Comparison of ENCODE assay signal across 9 cellular contexts in the genomic region with DNA sequence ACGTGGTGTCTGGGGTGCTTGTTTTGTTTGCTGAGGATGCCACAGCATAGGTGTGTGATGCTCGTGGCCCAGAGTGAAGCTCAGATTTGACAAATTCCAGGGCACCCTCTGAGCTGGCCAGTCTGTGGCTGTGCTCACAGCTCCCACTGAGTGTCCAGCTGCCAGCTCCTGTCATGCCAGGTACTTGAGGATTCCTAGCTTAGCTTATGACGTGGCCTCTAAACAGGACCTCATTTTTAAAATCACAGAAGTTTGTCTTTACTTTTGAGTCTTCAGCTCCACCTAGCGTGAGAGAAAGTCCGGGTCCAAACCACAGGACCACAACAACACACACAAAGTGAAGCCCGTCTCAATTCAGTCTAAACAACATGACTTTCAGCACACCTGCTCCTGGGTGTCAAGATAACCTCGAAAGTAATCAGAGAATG.
DNase-seq lines count a peak whose midpoint lies in the region; ATAC-seq, FAIRE-seq and TF ChIP-seq lines count a peak whose summit lies in the region.
"Had no signal": no experiment of that assay in that cellular context is flagged by ENCODE, and none has a peak within 500 bp of the region (broad histone marks: within the 10 kb centered on the region; RNA-seq: fewer than 3 reads in every experiment).

No MANE protein-coding gene starts in this region.

- H3K36me3 Mint-ChIP-seq in CD4-positive, alpha-beta T cell (ENCODE audit: low read depth) = no peaks in the 10 kb centered on the region

- intact Hi-C loops in K562 (cut with micrococcal nuclease) = loop anchor here (2.0 kb wide), 1 partner anchor 221 kb away; no protein-coding TSS in a partner anchor
- intact Hi-C loops in CD4-positive, alpha-beta T cell (cut with DNase I, micrococcal nuclease) = no loop called here
- intact Hi-C loops in left colon (cut with DNase I, micrococcal nuclease) = no loop called here

- no TSS peak for BruUV-seq in K562 (replicated peaks; lab: Mats Ljungman, UMichigan)

- peaks cover 34 to 63% of the 10 kb centered on the region in 2 experiments for H3K27me3 ChIP-seq in K562 (ENCODE audit: control insufficient read depth in 2 of 2, insufficient read depth in 2 of 2, low read length in 2 of 2)
- no peaks in the 10 kb centered on the region for H3K27me3 ChIP-seq in small intestine (ENCODE audit: control insufficient read depth in 2 of 2, insufficient read depth in 2 of 2, low read length in 2 of 2)
- peaks cover 13% of the 10 kb centered on the region for H3K27me3 ChIP-seq in CD4-positive, alpha-beta T cell (ENCODE audit: control insufficient read depth, insufficient read depth, low read length)

- TF ChIP-seq RAD21 in K562 (CRISPR knock-in tag; conservative IDR thresholded peaks at IDR 0.05 in 1 of 2, IDR thresholded peaks at IDR 0.05 in 1 of 2) = peak; percentile 40 to 54

- H3K9me3 ChIP-seq in K562 (replicated peaks; ENCODE audit: control insufficient read depth, insufficient read depth, low read depth, low read length) (no peaks in the 10 kb centered on the region), small intestine (ENCODE audit: control insufficient read depth, low read depth) (no peaks in the 10 kb centered on the region)
- H3K9me3 ChIP-seq in CD4-positive, alpha-beta T cell (ENCODE audit: control insufficient read depth, low read length) = no peaks in the 10 kb centered on the region
- H3K9me3 ChIP-seq: neutrophil had no signal

- peak; percentile 59 for ATAC-seq in GM18867 (IDR thresholded peaks at IDR 0.05; ENCODE audit: unreplicated experiment)
- ATAC-seq in HG03175 (IDR thresholded peaks at IDR 0.05; ENCODE audit: unreplicated experiment) = peak; percentile 51
- peak; percentile 55; the same call in 2 of the 3 replicates for ATAC-seq in K562
- ATAC-seq in CD4-positive, alpha-beta T cell (ENCODE audit: poor library complexity) = no peak
- ATAC-seq in left colon = no peak

- TF ChIP-seq CTCF in K562 (IDR thresholded peaks at IDR 0.05 in 2 of 3, conservative IDR thresholded peaks at IDR 0.05 in 1 of 3; ENCODE audit: insufficient read depth in 2 of 3, low read depth in 1 of 3, low read length in 3 of 3) = peak in 2 of 3 experiments; percentile 48 to 55; a peak in 3 of 6 replicates
- TF ChIP-seq CTCF in CD4-positive, alpha-beta T cell (IDR thresholded peaks at IDR 0.05) = no peak

- H3K27ac ChIP-seq in K562 (ENCODE audit: extremely low read depth, low read depth, low read length) = no peak overlapping the region
- peak overlapping the region in 1 of 2 donors; percentile 14 for H3K27ac ChIP-seq in small intestine (ENCODE audit: low read depth in 1 of 2, low read length in 1 of 2)
- no peak overlapping the region for H3K27ac ChIP-seq in CD4-positive, alpha-beta T cell (ENCODE audit: low read depth, low read length)
- H3K27ac ChIP-seq: neutrophil had no signal

- H3K9me3 Mint-ChIP-seq in CD4-positive, alpha-beta T cell = no peaks in the 10 kb centered on the region

- peaks cover 85% of the 10 kb centered on the region for H3K27me3 Mint-ChIP-seq in CD4-positive, alpha-beta T cell

- no peaks in the 10 kb centered on the region for H3K4me1 ChIP-seq in K562 (replicated peaks in 1 of 2; ENCODE audit: control insufficient read depth in 2 of 2, insufficient read depth in 2 of 2, low read length in 2 of 2)
- H3K4me1 ChIP-seq in small intestine (ENCODE audit: control insufficient read depth in 2 of 2, insufficient read depth in 1 of 2, low read depth in 1 of 2, low read length in 1 of 2) = no peaks in the 10 kb centered on the region

- H3K4me2 ChIP-seq in K562 (ENCODE audit: insufficient read depth, low read length) = no peak overlapping the region

- no peak for TF ChIP-seq EP300 in K562 (IDR thresholded peaks at IDR 0.05; ENCODE audit: low read length)

- TF ChIP-seq POLR2A in K562 (conservative IDR thresholded peaks at IDR 0.05) = no peak

- CTCF ChIA-PET in K562 (lab: Yijun Ruan, JAX; ENCODE audit: low intra/inter-chr PET ratio) = interaction anchor here (1.2 kb wide), 1 partner anchor 221 kb away, joined by 3 read pairs; no protein-coding TSS in a partner anchor
- CTCF ChIA-PET in CD4-positive, alpha-beta T cell (lab: Charles Lee) = no interaction called here

- no peaks in the 10 kb centered on the region for H3K9me1 ChIP-seq in K562 (ENCODE audit: control insufficient read depth, insufficient read depth, low read length)

- H4K20me1 ChIP-seq in K562 (replicated peaks; ENCODE audit: control insufficient read depth, insufficient read depth, low read length) = no peaks in the 10 kb centered on the region

- no peak overlapping the region for H2AFZ ChIP-seq in K562 (ENCODE audit: low read depth, low read length)

- H3K4me3 ChIP-seq in K562 (no peak overlapping the region), small intestine (ENCODE audit: low read depth in 1 of 2, low read length in 2 of 2) (no peak overlapping the region)

- no peaks in the 10 kb centered on the region for H3K4me1 Mint-ChIP-seq in CD4-positive, alpha-beta T cell (ENCODE audit: low read depth)

- in situ Hi-C loops in K562 (cut with MboI) = no loop called here

- POLR2A ChIA-PET in K562 (lab: Yijun Ruan, JAX) = interaction anchor here (1.2 kb wide), 1 partner anchor 11 kb away, joined by 4 read pairs; no protein-coding TSS in a partner anchor
- POLR2A ChIA-PET in CD4-positive, alpha-beta T cell (lab: Charles Lee) = no interaction called here

- H3K4me3 Mint-ChIP-seq in CD4-positive, alpha-beta T cell = no peak overlapping the region

- 0% methylated on average over 6 of the region's 7 CpGs for WGBS in K562 (ENCODE audit: insufficient coverage, low coverage, missing lambda C conversion rate)
- WGBS in small intestine, 3 donors = 23 to 58% (median 31%) methylated on average over 7 of the region's 7 CpGs

- FAIRE-seq in K562 (lab: Jason Lieb, UNC) (no peak), small intestine (lab: Jason Lieb, UNC) (no peak)

- no peak overlapping the region for H3K27ac Mint-ChIP-seq in CD4-positive, alpha-beta T cell

- no peaks in the 10 kb centered on the region for H3K36me3 ChIP-seq in K562 (ENCODE audit: control insufficient read depth, insufficient read depth, low read length)
- H3K36me3 ChIP-seq in small intestine (ENCODE audit: control insufficient read depth in 2 of 2, insufficient read depth in 2 of 2, low read length in 2 of 2) = no peaks in the 10 kb centered on the region
- H3K36me3 ChIP-seq: neutrophil had no signal

- no peak overlapping the region for H3K9ac ChIP-seq in K562 (ENCODE audit: insufficient read depth in 1 of 2, low read depth in 2 of 2, low read length in 2 of 2)

- DNase-seq in K562 (ENCODE audit: extremely low read depth in 1 of 4, low spot score in 3 of 4) = peak in 1 of 4 experiments; percentile 15
- DNase-seq in small intestine = peak; percentile 25
- DNase-seq in CD4-positive, alpha-beta T cell = no peak
- DNase-seq in KG1 (lab: John Stamatoyannopoulos, UW) = no peak
- no peak for DNase-seq in NCI-H446 treated with DMSO at 0.1 percent for 48 hours (lab: John Stamatoyannopoulos, UW)
- DNase-seq in left colon = no peak

- no peaks in the 10 kb centered on the region for H3K79me2 ChIP-seq in K562 (ENCODE audit: control insufficient read depth, insufficient read depth, low read length)

TF ChIP-seq in K562, 482 proteins besides CTCF, POLR2A, EP300 and RAD21:
- TF ChIP-seq PTBP1 (IDR thresholded peaks at IDR 0.05; ENCODE audit: low read depth, low read length) (no peak), POU5F1 (IDR thresholded peaks at IDR 0.05; ENCODE audit: borderline replicate concordance, low read depth, low read length, partially characterized antibody) (no peak), FOS (IDR thresholded peaks at IDR 0.05; ENCODE audit: extremely low read depth, insufficient read length) (no peak), NFE2L1 (tag; IDR thresholded peaks at IDR 0.05; ENCODE audit: borderline replicate concordance, low read depth) (no peak), KDM1A (IDR thresholded peaks at IDR 0.05) (no peak), BHLHE40 (IDR thresholded peaks at IDR 0.05; ENCODE audit: low read length) (no peak), ADNP (tag; IDR thresholded peaks at IDR 0.05) (no peak), MYNN (IDR thresholded peaks at IDR 0.05) (no peak), MYNN (CRISPR knock-in tag; IDR thresholded peaks at IDR 0.05) (no peak), SP2 (IDR thresholded peaks at IDR 0.05; ENCODE audit: extremely low read depth, low read depth, low read length, poor library complexity, severe bottlenecking) (no peak), ZNF696 (CRISPR knock-in tag; conservative IDR thresholded peaks at IDR 0.05) (no peak), ZNF707 (CRISPR knock-in tag; conservative IDR thresholded peaks at IDR 0.05) (no peak)
- TF ChIP-seq, protein P1, sequence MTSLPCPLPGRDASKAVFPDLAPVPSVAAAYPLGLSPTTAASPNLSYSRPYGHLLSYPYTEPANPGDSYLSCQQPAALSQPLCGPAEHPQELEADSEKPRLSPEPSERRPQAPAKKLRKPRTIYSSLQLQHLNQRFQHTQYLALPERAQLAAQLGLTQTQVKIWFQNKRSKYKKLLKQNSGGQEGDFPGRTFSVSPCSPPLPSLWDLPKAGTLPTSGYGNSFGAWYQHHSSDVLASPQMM (CRISPR knock-in tag; IDR thresholded peaks at IDR 0.05) = no peak
- TF ChIP-seq, protein P2, sequence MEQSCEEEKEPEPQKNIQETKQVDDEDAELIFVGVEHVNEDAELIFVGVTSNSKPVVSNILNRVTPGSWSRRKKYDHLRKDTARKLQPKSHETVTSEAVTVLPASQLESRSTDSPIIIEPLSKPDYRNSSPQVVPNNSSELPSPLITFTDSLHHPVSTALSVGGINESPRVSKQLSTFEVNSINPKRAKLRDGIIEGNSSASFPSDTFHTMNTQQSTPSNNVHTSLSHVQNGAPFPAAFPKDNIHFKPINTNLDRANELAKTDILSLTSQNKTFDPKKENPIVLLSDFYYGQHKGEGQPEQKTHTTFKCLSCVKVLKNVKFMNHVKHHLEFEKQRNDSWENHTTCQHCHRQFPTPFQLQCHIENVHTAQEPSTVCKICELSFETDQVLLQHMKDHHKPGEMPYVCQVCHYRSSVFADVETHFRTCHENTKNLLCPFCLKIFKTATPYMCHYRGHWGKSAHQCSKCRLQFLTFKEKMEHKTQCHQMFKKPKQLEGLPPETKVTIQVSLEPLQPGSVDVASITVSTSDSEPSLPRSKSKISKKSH (CRISPR knock-in tag; IDR thresholded peaks at IDR 0.05) = no peak
- TF ChIP-seq, protein P3, sequence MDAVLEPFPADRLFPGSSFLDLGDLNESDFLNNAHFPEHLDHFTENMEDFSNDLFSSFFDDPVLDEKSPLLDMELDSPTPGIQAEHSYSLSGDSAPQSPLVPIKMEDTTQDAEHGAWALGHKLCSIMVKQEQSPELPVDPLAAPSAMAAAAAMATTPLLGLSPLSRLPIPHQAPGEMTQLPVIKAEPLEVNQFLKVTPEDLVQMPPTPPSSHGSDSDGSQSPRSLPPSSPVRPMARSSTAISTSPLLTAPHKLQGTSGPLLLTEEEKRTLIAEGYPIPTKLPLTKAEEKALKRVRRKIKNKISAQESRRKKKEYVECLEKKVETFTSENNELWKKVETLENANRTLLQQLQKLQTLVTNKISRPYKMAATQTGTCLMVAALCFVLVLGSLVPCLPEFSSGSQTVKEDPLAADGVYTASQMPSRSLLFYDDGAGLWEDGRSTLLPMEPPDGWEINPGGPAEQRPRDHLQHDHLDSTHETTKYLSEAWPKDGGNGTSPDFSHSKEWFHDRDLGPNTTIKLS (IDR thresholded peaks at IDR 0.05; ENCODE audit: borderline replicate concordance, low read depth) = no peak
TF ChIP-seq in K562: peak in this region for 0.

Comparison
In these comparisons a context has a peak if more than half of its experiments do, and no peak if none do; other contexts are left out.
1. ATAC-seq: peak in GM18867 (single experiment), HG03175 (single experiment) and K562 (single experiment); none in CD4-positive, alpha-beta T cell (single experiment) and left colon (single experiment).